6 cellular contexts compared by ENCODE assay signal in genomic region chr17:4938670-4939553, GRCh38. TPM values are rescaled to one million over a fixed set of nuclear protein-coding genes. Genes with fewer than 3 reads are reported as not detected.
DNase-seq lines count a peak whose midpoint lies in the region; ATAC-seq and TF ChIP-seq lines count a peak whose summit lies in the region.

No MANE protein-coding gene starts in this region.

- peak overlapping the region; percentile 98 for H3K27ac ChIP-seq in colonic mucosa

- TF ChIP-seq CTCF in colonic mucosa (IDR thresholded peaks at IDR 0.05) (no peak), progenitor cell of endocrine pancreas (IDR thresholded peaks at IDR 0.05; ENCODE audit: unreplicated experiment) (no peak)

- H3K36me3 Mint-ChIP-seq in progenitor cell of endocrine pancreas (ENCODE audit: insufficient read depth): peaks cover 5% of the 10 kb centered on the region

- ATAC-seq in GM18520 (IDR thresholded peaks at IDR 0.05; ENCODE audit: unreplicated experiment): no peak
- ATAC-seq in HG03354 (IDR thresholded peaks at IDR 0.05; ENCODE audit: poor library complexity, severe bottlenecking, unreplicated experiment): no peak

- H3K27me3 ChIP-seq in MG63 (no peaks in the 10 kb centered on the region), colonic mucosa (no peaks in the 10 kb centered on the region)

- DNase-seq in MG63 (no peak), colonic mucosa (no peak), progenitor cell of endocrine pancreas (ENCODE audit: low spot score, unreplicated experiment) (no peak), UCSD-AML1 (lab: John Stamatoyannopoulos, UW; ENCODE audit: unreplicated experiment) (no peak)

- H3K36me3 ChIP-seq in MG63 (peaks cover 17% of the 10 kb centered on the region), colonic mucosa (peaks cover 11% of the 10 kb centered on the region)

- peak overlapping the region; percentile 70 for H3K4me3 ChIP-seq in MG63
- peak overlapping the region; percentile 70 for H3K4me3 ChIP-seq in colonic mucosa

- peak overlapping the region; percentile 94 for H3K27ac Mint-ChIP-seq in progenitor cell of endocrine pancreas

- intact Hi-C loops in colonic mucosa (cut with DNase I): loop anchor here (5.0 kb wide), 1 partner anchor 58 kb away; the partner anchor contains the start of genes INCA1 and KIF1C

- H3K9me3 ChIP-seq in MG63 (no peaks in the 10 kb centered on the region), colonic mucosa (no peaks in the 10 kb centered on the region)

- H3K9ac ChIP-seq in colonic mucosa (ENCODE audit: low read depth in 2 of 2, low read length in 2 of 2): peak overlapping the region; percentile 96 to 99

- H3K4me1 ChIP-seq in colonic mucosa: peaks cover 11% of the 10 kb centered on the region

- no peaks in the 10 kb centered on the region for H3K27me3 Mint-ChIP-seq in progenitor cell of endocrine pancreas

- peaks cover 21% of the 10 kb centered on the region for H3K4me1 Mint-ChIP-seq in progenitor cell of endocrine pancreas (ENCODE audit: low read depth)

- H3K9me3 Mint-ChIP-seq in progenitor cell of endocrine pancreas (ENCODE audit: low read depth): no peaks in the 10 kb centered on the region

- H3K4me3 Mint-ChIP-seq in progenitor cell of endocrine pancreas (ENCODE audit: low read depth): peak overlapping the region; percentile 85

RNA-seq across cellular contexts. Expression of gene SLC25A11, which starts 0.9 kb away (rescaled TPM):
- total RNA-seq in MG63 (2014; rRNA removed; shearing (Covaris generic); ENCODE audit: low replicate concordance): 48.0 and 87.3 TPM in 2 replicates
- total RNA-seq in colonic mucosa: 100 to 1,000 TPM in 1 of 2 donors, 10 to 100 TPM in 1; 73.1 to 116 TPM
- total RNA-seq in progenitor cell of endocrine pancreas: 46.8 and 47.4 TPM in 2 replicates

RNA-seq across cellular contexts. Expression of gene RNF167, which starts 1.2 kb away (rescaled TPM):
- total RNA-seq in MG63 (2014; rRNA removed; shearing (Covaris generic); ENCODE audit: low replicate concordance): 20.4 and 29.9 TPM in 2 replicates
- total RNA-seq in colonic mucosa (100 to 1,000 TPM in 1 of 2 donors, 10 to 100 TPM in 1; 92.1 to 120 TPM), progenitor cell of endocrine pancreas (97.4 and 106 TPM in 2 replicates)

RNA-seq across cellular contexts. Expression of gene GP1BA, which starts 6.8 kb away (rescaled TPM):
- not detected in 2 replicates for total RNA-seq in MG63 (2014; rRNA removed; shearing (Covaris generic); ENCODE audit: low replicate concordance)
- total RNA-seq in colonic mucosa: not detected
- total RNA-seq in progenitor cell of endocrine pancreas: not detected in 2 replicates

RNA-seq across cellular contexts. Expression of gene PFN1, which starts 9.4 kb away (rescaled TPM):
- total RNA-seq in MG63 (2014; rRNA removed; shearing (Covaris generic); ENCODE audit: low replicate concordance): 182 and 263 TPM in 2 replicates
- total RNA-seq in colonic mucosa: 1,000 to 10,000 TPM in 1 of 2 donors, 100 to 1,000 TPM in 1; 839 to 1,278 TPM
- 372 and 404 TPM in 2 replicates for total RNA-seq in progenitor cell of endocrine pancreas

RNA-seq across cellular contexts. Expression of gene ENO3, which starts 12.0 kb away (rescaled TPM):
- 1.3 TPM in 1 of 2 replicates, not detected in the other for total RNA-seq in MG63 (2014; rRNA removed; shearing (Covaris generic); ENCODE audit: low replicate concordance)
- total RNA-seq in colonic mucosa (10 to 100 TPM in 1 of 2 donors, 1 to 10 TPM in 1; 3.8 to 17.6 TPM), progenitor cell of endocrine pancreas (23.4 and 25.8 TPM in 2 replicates)
